In the genomic region with DNA sequence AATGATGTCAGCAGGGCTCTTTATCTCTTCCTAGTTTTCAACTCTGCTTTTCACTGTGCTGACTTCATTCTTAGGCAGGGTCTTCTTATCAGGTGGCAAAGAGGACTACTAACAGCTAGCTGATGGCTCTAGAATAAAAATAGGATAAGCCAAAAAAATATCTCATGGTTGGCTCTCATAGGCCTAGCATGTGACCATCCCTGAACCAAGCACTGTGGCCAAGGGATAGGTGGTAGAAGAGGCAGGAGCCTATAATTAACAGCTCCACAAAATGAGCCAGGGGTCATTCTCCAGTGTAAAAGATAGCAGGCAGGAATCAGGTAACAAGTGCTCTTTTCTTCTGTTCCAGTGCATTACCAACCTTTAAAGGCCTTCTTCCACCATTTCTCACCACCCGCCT, we compare ENCODE assay signal across 30 cellular contexts. TPM values are rescaled to one million over a fixed set of nuclear protein-coding genes. Genes with fewer than 3 reads are reported as not detected.
"Had no signal": no experiment of that assay in that cellular context is flagged by ENCODE, and none has a peak within 500 bp of the region (broad histone marks: within the 10 kb centered on the region; RNA-seq: fewer than 3 reads in every experiment).

No MANE protein-coding gene starts in this region.

- H3K9me3 ChIP-seq: mucosa of descending colon, neutrophil, pancreas, testis, tibial artery had no signal

- ATAC-seq: left colon; mucosa of descending colon; natural killer cell treated with Interleukin-12 subunit alpha and Interleukin-12 subunit beta and Interleukin-15 and Interleukin-18, amount 100 ng/mL, for 72 hours; pancreas; sciatic nerve; stimulated activated memory B cell treated with anti-CD40 and anti-IgM and Interleukin-4, amounts not matched to agents 10 μg/mL and 1 μg/mL and 100 μg/mL, for 72 hours; stimulated activated naive CD8-positive, alpha-beta T cell treated with anti-CD3 and anti-CD28 coated beads, Interleukin-15, Interleukin-2, amounts not matched to agents 100 U/mL and 50 U/mL, for 24 hours had no signal

- DNase-seq: dermis blood vessel endothelial cell; effector memory CD4-positive, alpha-beta T cell; erythroblast; head of caudate nucleus; hippocampal formation; left colon; mucosa of descending colon; naive B cell; pancreas; stimulated activated CD4-positive, alpha-beta T cell treated with anti-CD3 and anti-CD28 coated beads, Interleukin-12 subunit alpha, Interleukin-12 subunit beta, amount 100 ng/mL, for 4 hours; stimulated activated CD4-positive, alpha-beta T cell treated with anti-CD3 and anti-CD28 coated beads, Interleukin-2, amount 100 ng/mL, for 24 hours; stimulated activated CD4-positive, alpha-beta T cell treated with anti-CD3 and anti-CD28 coated beads, Interleukin-4, amount 100 ng/mL, for 24 hours; stimulated activated naive CD8-positive, alpha-beta T cell treated with anti-CD3 and anti-CD28 coated beads, Interleukin-15, Interleukin-2, amounts not matched to agents 100 U/mL and 50 U/mL, for 24 hours; substantia nigra; testis; tibial artery had no signal

- H3K9me3 Mint-ChIP-seq: memory B cell; natural killer cell treated with Interleukin-12 subunit alpha and Interleukin-12 subunit beta and Interleukin-15 and Interleukin-18, amount 100 ng/mL, for 72 hours; stimulated activated memory B cell treated with anti-CD40 and anti-IgM and Interleukin-4, amounts not matched to agents 10 μg/mL and 1 μg/mL and 100 μg/mL, for 72 hours; type B pancreatic cell had no signal

- H3K4me1 ChIP-seq: pancreas, testis, tibial artery had no signal

- FAIRE-seq: frontal cortex, islet of Langerhans, pancreas had no signal

- H3K36me3 ChIP-seq: neutrophil, pancreas, tibial artery had no signal

- H3K27ac Mint-ChIP-seq: memory B cell; mesothelial cell of epicardium; natural killer cell treated with Interleukin-12 subunit alpha and Interleukin-12 subunit beta and Interleukin-15 and Interleukin-18, amount 100 ng/mL, for 72 hours; progenitor cell of endocrine pancreas; stimulated activated memory B cell treated with anti-CD40 and anti-IgM and Interleukin-4, amounts not matched to agents 10 μg/mL and 1 μg/mL and 100 μg/mL, for 72 hours; type B pancreatic cell had no signal

- H3K4me3 ChIP-seq: coronary artery, lung, mucosa of descending colon, pancreas, smooth muscle cell, testis, tibial artery had no signal

- H3K36me3 Mint-ChIP-seq: mesothelial cell of epicardium; natural killer cell treated with Interleukin-12 subunit alpha and Interleukin-12 subunit beta and Interleukin-15 and Interleukin-18, amount 100 ng/mL, for 72 hours had no signal

- H3K27ac ChIP-seq: coronary artery, neutrophil, pancreas, testis, tibial artery had no signal

- H3K27me3 Mint-ChIP-seq: progenitor cell of endocrine pancreas; stimulated activated memory B cell treated with anti-CD40 and anti-IgM and Interleukin-4, amounts not matched to agents 10 μg/mL and 1 μg/mL and 100 μg/mL, for 72 hours; type B pancreatic cell had no signal

- H3K27me3 ChIP-seq: neutrophil, pancreas, testis, tibial artery had no signal

- H3K4me1 Mint-ChIP-seq: memory B cell; naive B cell; neural crest cell; stimulated activated memory B cell treated with anti-CD40 and anti-IgM and Interleukin-4, amounts not matched to agents 10 μg/mL and 1 μg/mL and 100 μg/mL, for 72 hours had no signal

- H3K4me3 Mint-ChIP-seq: memory B cell; mesothelial cell of epicardium; naive B cell; natural killer cell treated with Interleukin-12 subunit alpha and Interleukin-12 subunit beta and Interleukin-15 and Interleukin-18, amount 100 ng/mL, for 72 hours; neural crest cell; stimulated activated memory B cell treated with anti-CD40 and anti-IgM and Interleukin-4, amounts not matched to agents 10 μg/mL and 1 μg/mL and 100 μg/mL, for 72 hours; type B pancreatic cell had no signal

RNA-seq across cellular contexts. Expression of a gene that starts 21.1 kb away (rescaled TPM):
- polyA plus RNA-seq: smooth muscle cell had no signal
